1 cellular context compared by ENCODE assay signal in the genomic region with DNA sequence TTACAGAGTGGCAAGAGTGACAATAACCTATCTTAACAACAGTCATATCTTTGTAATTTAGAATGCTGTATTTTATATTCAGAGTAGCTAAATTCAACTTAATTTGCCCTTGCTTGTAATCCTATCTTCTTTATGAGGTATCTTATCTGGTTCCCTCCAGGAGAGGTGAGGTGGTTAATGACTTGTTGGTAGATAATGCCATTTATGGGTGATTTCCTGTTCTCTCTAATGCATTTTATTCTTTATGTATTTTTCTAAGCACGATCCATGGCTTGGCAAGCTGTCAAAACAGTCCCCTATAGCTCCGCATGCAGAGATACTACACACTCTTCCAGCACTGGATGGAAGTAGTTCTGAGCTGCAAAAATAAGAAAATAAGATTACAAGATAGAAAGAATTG.
TF ChIP-seq lines count a peak whose summit lies in the region.

No MANE protein-coding gene starts in this region.

TF ChIP-seq in HEK293, 187 proteins besides CTCF, POLR2A, EP300 and RAD21 (continued from another document and continues in another):
- TF ChIP-seq, protein P1, sequence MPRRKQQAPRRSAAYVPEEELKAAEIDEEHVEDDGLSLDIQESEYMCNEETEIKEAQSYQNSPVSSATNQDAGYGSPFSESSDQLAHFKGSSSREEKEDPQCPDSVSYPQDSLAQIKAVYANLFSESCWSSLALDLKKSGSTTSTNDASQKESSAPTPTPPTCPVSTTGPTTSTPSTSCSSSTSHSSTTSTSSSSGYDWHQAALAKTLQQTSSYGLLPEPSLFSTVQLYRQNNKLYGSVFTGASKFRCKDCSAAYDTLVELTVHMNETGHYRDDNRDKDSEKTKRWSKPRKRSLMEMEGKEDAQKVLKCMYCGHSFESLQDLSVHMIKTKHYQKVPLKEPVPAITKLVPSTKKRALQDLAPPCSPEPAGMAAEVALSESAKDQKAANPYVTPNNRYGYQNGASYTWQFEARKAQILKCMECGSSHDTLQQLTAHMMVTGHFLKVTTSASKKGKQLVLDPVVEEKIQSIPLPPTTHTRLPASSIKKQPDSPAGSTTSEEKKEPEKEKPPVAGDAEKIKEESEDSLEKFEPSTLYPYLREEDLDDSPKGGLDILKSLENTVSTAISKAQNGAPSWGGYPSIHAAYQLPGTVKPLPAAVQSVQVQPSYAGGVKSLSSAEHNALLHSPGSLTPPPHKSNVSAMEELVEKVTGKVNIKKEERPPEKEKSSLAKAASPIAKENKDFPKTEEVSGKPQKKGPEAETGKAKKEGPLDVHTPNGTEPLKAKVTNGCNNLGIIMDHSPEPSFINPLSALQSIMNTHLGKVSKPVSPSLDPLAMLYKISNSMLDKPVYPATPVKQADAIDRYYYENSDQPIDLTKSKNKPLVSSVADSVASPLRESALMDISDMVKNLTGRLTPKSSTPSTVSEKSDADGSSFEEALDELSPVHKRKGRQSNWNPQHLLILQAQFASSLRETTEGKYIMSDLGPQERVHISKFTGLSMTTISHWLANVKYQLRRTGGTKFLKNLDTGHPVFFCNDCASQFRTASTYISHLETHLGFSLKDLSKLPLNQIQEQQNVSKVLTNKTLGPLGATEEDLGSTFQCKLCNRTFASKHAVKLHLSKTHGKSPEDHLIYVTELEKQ (tag by site-specific recombination; IDR thresholded peaks at IDR 0.05; ENCODE audit: borderline replicate concordance) = peak; percentile 90
- TF ChIP-seq ZNF112 (tag by site-specific recombination; IDR thresholded peaks at IDR 0.05) (no peak), ZFP3 (tag by site-specific recombination; IDR thresholded peaks at IDR 0.05; ENCODE audit: low read depth) (peak; percentile 28; the same call in 1 of the 2 replicates), ZNF514 (tag by site-specific recombination; IDR thresholded peaks at IDR 0.05) (no peak), ZNF677 (tag by site-specific recombination; IDR thresholded peaks at IDR 0.05) (no peak), ZNF398 (tag by site-specific recombination; IDR thresholded peaks at IDR 0.05) (peak; percentile 49), ZNF830 (tag by site-specific recombination; IDR thresholded peaks at IDR 0.05; ENCODE audit: low read depth) (no peak), ZBTB8A (tag by site-specific recombination; IDR thresholded peaks at IDR 0.05) (no peak), ZNF596 (tag by site-specific recombination; IDR thresholded peaks at IDR 0.05) (peak; percentile 98), ZNF521 (tag by site-specific recombination; IDR thresholded peaks at IDR 0.05) (no peak), ZNF449 (tag by site-specific recombination; IDR thresholded peaks at IDR 0.05) (peak; percentile 48; the same call in 1 of the 2 replicates), PRDM6 (tag by site-specific recombination; IDR thresholded peaks at IDR 0.05) (peak; percentile 98), ZNF350 (tag by site-specific recombination; IDR thresholded peaks at IDR 0.05) (no peak), ZNF600 (tag by site-specific recombination; IDR thresholded peaks at IDR 0.05) (no peak), ZNF19 (tag by site-specific recombination; IDR thresholded peaks at IDR 0.05; ENCODE audit: low read depth) (0 out of 2 replicates have a peak, but pooled peaks have one; percentile 20), ZNF776 (tag by site-specific recombination; IDR thresholded peaks at IDR 0.05; ENCODE audit: borderline replicate concordance) (no peak), ZNF394 (tag by site-specific recombination; IDR thresholded peaks at IDR 0.05; ENCODE audit: borderline replicate concordance) (no peak; the same call in 1 of the 2 replicates), IKZF3 (tag by site-specific recombination; IDR thresholded peaks at IDR 0.05) (peak; percentile 96), ZNF366 (tag by site-specific recombination; conservative IDR thresholded peaks at IDR 0.05) (no peak), ZBTB20 (tag by site-specific recombination; IDR thresholded peaks at IDR 0.05) (peak; percentile 37; the same call in 1 of the 2 replicates), ZNF121 (tag by site-specific recombination; IDR thresholded peaks at IDR 0.05) (peak; percentile 14; the same call in 1 of the 2 replicates), ZNF335 (tag by site-specific recombination; conservative IDR thresholded peaks at IDR 0.05) (no peak), ZNF292 (tag by site-specific recombination; IDR thresholded peaks at IDR 0.05; ENCODE audit: borderline replicate concordance, low read depth) (no peak), ZNF555 (tag by site-specific recombination; conservative IDR thresholded peaks at IDR 0.05) (no peak), ZNF324 (tag by site-specific recombination; IDR thresholded peaks at IDR 0.05) (0 out of 2 replicates have a peak, but pooled peaks have one; percentile 39), ZNF433 (tag by site-specific recombination; IDR thresholded peaks at IDR 0.05; ENCODE audit: low read depth) (no peak), ZNF621 (tag by site-specific recombination; IDR thresholded peaks at IDR 0.05) (no peak), ZNF76 (tag by site-specific recombination; IDR thresholded peaks at IDR 0.05; ENCODE audit: borderline replicate concordance, low read depth) (no peak), ZNF37A (tag by site-specific recombination; IDR thresholded peaks at IDR 0.05) (no peak), ZNF707 (tag by site-specific recombination; IDR thresholded peaks at IDR 0.05) (no peak), ZNF629 (tag by site-specific recombination; IDR thresholded peaks at IDR 0.05) (peak; percentile 50; the same call in 1 of the 2 replicates), TCF7L2 (IDR thresholded peaks at IDR 0.05; ENCODE audit: borderline replicate concordance, low read depth, low read length) (peak; percentile 92), ZNF610 (tag by site-specific recombination; IDR thresholded peaks at IDR 0.05; ENCODE audit: borderline replicate concordance) (peak; percentile 76), MEIS1 (CRISPR knock-in tag; IDR thresholded peaks at IDR 0.05; ENCODE audit: borderline replicate concordance) (no peak), ZNF473 (tag by site-specific recombination; IDR thresholded peaks at IDR 0.05) (no peak), ZNF140 (tag by site-specific recombination; IDR thresholded peaks at IDR 0.05) (no peak; the same call in 1 of the 2 replicates), HOXA7 (CRISPR knock-in tag; IDR thresholded peaks at IDR 0.05; ENCODE audit: borderline replicate concordance) (no peak), ZSCAN30 (tag by site-specific recombination; IDR thresholded peaks at IDR 0.05) (peak; percentile 89), ZNF529 (tag by site-specific recombination; IDR thresholded peaks at IDR 0.05; ENCODE audit: insufficient replicate concordance) (no peak), RBAK (tag by site-specific recombination; IDR thresholded peaks at IDR 0.05) (no peak)
- TF ChIP-seq, protein P2, sequence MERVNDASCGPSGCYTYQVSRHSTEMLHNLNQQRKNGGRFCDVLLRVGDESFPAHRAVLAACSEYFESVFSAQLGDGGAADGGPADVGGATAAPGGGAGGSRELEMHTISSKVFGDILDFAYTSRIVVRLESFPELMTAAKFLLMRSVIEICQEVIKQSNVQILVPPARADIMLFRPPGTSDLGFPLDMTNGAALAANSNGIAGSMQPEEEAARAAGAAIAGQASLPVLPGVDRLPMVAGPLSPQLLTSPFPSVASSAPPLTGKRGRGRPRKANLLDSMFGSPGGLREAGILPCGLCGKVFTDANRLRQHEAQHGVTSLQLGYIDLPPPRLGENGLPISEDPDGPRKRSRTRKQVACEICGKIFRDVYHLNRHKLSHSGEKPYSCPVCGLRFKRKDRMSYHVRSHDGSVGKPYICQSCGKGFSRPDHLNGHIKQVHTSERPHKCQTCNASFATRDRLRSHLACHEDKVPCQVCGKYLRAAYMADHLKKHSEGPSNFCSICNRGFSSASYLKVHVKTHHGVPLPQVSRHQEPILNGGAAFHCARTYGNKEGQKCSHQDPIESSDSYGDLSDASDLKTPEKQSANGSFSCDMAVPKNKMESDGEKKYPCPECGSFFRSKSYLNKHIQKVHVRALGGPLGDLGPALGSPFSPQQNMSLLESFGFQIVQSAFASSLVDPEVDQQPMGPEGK (tag by site-specific recombination; IDR thresholded peaks at IDR 0.05) = peak; percentile 59; the same call in 1 of the 2 replicates
- TF ChIP-seq, protein P3, sequence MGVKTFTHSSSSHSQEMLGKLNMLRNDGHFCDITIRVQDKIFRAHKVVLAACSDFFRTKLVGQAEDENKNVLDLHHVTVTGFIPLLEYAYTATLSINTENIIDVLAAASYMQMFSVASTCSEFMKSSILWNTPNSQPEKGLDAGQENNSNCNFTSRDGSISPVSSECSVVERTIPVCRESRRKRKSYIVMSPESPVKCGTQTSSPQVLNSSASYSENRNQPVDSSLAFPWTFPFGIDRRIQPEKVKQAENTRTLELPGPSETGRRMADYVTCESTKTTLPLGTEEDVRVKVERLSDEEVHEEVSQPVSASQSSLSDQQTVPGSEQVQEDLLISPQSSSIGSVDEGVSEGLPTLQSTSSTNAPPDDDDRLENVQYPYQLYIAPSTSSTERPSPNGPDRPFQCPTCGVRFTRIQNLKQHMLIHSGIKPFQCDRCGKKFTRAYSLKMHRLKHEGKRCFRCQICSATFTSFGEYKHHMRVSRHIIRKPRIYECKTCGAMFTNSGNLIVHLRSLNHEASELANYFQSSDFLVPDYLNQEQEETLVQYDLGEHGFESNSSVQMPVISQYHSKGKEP (tag by site-specific recombination; IDR thresholded peaks at IDR 0.05) = peak; percentile 95
- TF ChIP-seq, protein P4, sequence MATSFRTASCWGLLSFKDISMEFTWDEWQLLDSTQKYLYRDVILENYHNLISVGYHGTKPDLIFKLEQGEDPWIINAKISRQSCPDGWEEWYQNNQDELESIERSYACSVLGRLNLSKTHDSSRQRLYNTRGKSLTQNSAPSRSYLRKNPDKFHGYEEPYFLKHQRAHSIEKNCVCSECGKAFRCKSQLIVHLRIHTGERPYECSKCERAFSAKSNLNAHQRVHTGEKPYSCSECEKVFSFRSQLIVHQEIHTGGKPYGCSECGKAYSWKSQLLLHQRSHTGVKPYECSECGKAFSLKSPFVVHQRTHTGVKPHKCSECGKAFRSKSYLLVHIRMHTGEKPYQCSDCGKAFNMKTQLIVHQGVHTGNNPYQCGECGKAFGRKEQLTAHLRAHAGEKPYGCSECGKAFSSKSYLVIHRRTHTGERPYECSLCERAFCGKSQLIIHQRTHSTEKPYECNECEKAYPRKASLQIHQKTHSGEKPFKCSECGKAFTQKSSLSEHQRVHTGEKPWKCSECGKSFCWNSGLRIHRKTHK (tag by site-specific recombination; IDR thresholded peaks at IDR 0.05) = no peak
- TF ChIP-seq, protein P5, sequence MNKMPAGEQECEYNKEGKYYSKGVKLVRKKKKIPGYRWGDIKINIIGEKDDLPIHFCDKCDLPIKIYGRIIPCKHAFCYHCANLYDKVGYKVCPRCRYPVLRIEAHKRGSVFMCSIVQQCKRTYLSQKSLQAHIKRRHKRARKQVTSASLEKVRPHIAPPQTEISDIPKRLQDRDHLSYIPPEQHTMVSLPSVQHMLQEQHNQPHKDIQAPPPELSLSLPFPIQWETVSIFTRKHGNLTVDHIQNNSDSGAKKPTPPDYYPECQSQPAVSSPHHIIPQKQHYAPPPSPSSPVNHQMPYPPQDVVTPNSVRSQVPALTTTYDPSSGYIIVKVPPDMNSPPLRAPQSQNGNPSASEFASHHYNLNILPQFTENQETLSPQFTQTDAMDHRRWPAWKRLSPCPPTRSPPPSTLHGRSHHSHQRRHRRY (tag by site-specific recombination; IDR thresholded peaks at IDR 0.05) = no peak
- TF ChIP-seq, protein P6, sequence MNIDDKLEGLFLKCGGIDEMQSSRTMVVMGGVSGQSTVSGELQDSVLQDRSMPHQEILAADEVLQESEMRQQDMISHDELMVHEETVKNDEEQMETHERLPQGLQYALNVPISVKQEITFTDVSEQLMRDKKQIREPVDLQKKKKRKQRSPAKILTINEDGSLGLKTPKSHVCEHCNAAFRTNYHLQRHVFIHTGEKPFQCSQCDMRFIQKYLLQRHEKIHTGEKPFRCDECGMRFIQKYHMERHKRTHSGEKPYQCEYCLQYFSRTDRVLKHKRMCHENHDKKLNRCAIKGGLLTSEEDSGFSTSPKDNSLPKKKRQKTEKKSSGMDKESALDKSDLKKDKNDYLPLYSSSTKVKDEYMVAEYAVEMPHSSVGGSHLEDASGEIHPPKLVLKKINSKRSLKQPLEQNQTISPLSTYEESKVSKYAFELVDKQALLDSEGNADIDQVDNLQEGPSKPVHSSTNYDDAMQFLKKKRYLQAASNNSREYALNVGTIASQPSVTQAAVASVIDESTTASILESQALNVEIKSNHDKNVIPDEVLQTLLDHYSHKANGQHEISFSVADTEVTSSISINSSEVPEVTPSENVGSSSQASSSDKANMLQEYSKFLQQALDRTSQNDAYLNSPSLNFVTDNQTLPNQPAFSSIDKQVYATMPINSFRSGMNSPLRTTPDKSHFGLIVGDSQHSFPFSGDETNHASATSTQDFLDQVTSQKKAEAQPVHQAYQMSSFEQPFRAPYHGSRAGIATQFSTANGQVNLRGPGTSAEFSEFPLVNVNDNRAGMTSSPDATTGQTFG (tag by site-specific recombination; IDR thresholded peaks at IDR 0.05; ENCODE audit: borderline replicate concordance) = no peak
